8 cellular contexts compared by ENCODE assay signal in genomic region chr3:187368765-187369450, GRCh38. TPM values are rescaled to one million over a fixed set of nuclear protein-coding genes. Genes with fewer than 3 reads are reported as not detected.
DNase-seq lines count a peak whose midpoint lies in the region; ATAC-seq and TF ChIP-seq lines count a peak whose summit lies in the region.

No MANE protein-coding gene starts in this region.

- H3K27ac ChIP-seq in CD4-positive, CD25-positive, alpha-beta regulatory T cell (ENCODE audit: insufficient read depth, low read length, poor library complexity, severe bottlenecking), result peak overlapping the region; percentile 87

- no peak for TF ChIP-seq CTCF in fibroblast of the aortic adventitia (IDR thresholded peaks at IDR 0.05; ENCODE audit: insufficient read depth, low read length)

- H3K4me2 ChIP-seq in skeletal muscle satellite cell (ENCODE audit: low read length), result peak overlapping the region; percentile 86

- H3K27me3 Mint-ChIP-seq in CD4-positive, CD25-positive, alpha-beta regulatory T cell, result no peaks in the 10 kb centered on the region

- H3K4me3 Mint-ChIP-seq in CD4-positive, CD25-positive, alpha-beta regulatory T cell, result peak overlapping the region; percentile 92 to 100 (median 96)

- peaks cover 30% of the 10 kb centered on the region for H3K36me3 ChIP-seq in CD4-positive, CD25-positive, alpha-beta regulatory T cell (ENCODE audit: control insufficient read depth, insufficient read depth, low read length)
- no peaks in the 10 kb centered on the region for H3K36me3 ChIP-seq in skeletal muscle satellite cell (ENCODE audit: insufficient read depth, low read length)

- ATAC-seq in CD4-positive, CD25-positive, alpha-beta regulatory T cell (ENCODE audit: low read depth in 2 of 2), result peak in 1 of 2 donors; percentile 12
- peak; percentile 33 for ATAC-seq in GM21619 (IDR thresholded peaks at IDR 0.05; ENCODE audit: unreplicated experiment)
- ATAC-seq in HG02973 (IDR thresholded peaks at IDR 0.05; ENCODE audit: unreplicated experiment), result no peak

- H3K4me3 ChIP-seq in CD4-positive, CD25-positive, alpha-beta regulatory T cell (ENCODE audit: low read depth, low read length), result peak overlapping the region; percentile 88
- H3K4me3 ChIP-seq in fibroblast of the aortic adventitia (ENCODE audit: low read depth, low read length) (peak overlapping the region; percentile 65), skeletal muscle satellite cell (ENCODE audit: low read length) (peak overlapping the region; percentile 67)

- H3K9me3 Mint-ChIP-seq in CD4-positive, CD25-positive, alpha-beta regulatory T cell, result peaks cover 0 to 6% (median 2%) of the 10 kb centered on the region in 7 donors

- peak in 1 of 3 donors; percentile 25 for DNase-seq in CD4-positive, CD25-positive, alpha-beta regulatory T cell
- DNase-seq in RPMI8226 (peak; percentile 57), fibroblast of the aortic adventitia (ENCODE audit: low read depth) (peak; percentile 42), COLO668 (lab: John Stamatoyannopoulos, UW; ENCODE audit: unreplicated experiment) (no peak), NCI-H2029 (lab: John Stamatoyannopoulos, UW) (no peak)

- peak overlapping the region; percentile 88 to 100 (median 99) for H3K27ac Mint-ChIP-seq in CD4-positive, CD25-positive, alpha-beta regulatory T cell

- no peaks in the 10 kb centered on the region for H3K9me3 ChIP-seq in CD4-positive, CD25-positive, alpha-beta regulatory T cell (ENCODE audit: control insufficient read depth in 2 of 2, low read length in 2 of 2)
- H3K9me3 ChIP-seq in skeletal muscle satellite cell (replicated peaks; ENCODE audit: low read length), result no peaks in the 10 kb centered on the region

- peaks cover 29% of the 10 kb centered on the region for H3K4me1 ChIP-seq in CD4-positive, CD25-positive, alpha-beta regulatory T cell (ENCODE audit: control insufficient read depth, insufficient read depth, low read length, poor library complexity, severe bottlenecking)
- peaks cover 13% of the 10 kb centered on the region for H3K4me1 ChIP-seq in skeletal muscle satellite cell (ENCODE audit: control insufficient read depth, insufficient read depth, low read length)

- peaks cover 36% of the 10 kb centered on the region for H3K36me3 Mint-ChIP-seq in CD4-positive, CD25-positive, alpha-beta regulatory T cell

- peaks cover 18 to 49% (median 33%) of the 10 kb centered on the region in 4 donors for H3K4me1 Mint-ChIP-seq in CD4-positive, CD25-positive, alpha-beta regulatory T cell

- no peaks in the 10 kb centered on the region for H3K27me3 ChIP-seq in CD4-positive, CD25-positive, alpha-beta regulatory T cell (ENCODE audit: control insufficient read depth, insufficient read depth, low read length)
- no peaks in the 10 kb centered on the region for H3K27me3 ChIP-seq in skeletal muscle satellite cell (ENCODE audit: control insufficient read depth, insufficient read depth, low read length)

- H3K9ac ChIP-seq in skeletal muscle satellite cell (ENCODE audit: low read depth, low read length), result peak overlapping the region; percentile 81

RNA-seq across cellular contexts. Expression of gene RTP4, which starts 0.7 kb away (rescaled TPM):
- 4.6 TPM for total RNA-seq in CD4-positive, CD25-positive, alpha-beta regulatory T cell
- 10 to 100 TPM; 14.7 to 27.7 (median 21.2) TPM for polyA plus RNA-seq in CD4-positive, CD25-positive, alpha-beta regulatory T cell
- total RNA-seq in fibroblast of the aortic adventitia (ENCODE audit: low replicate concordance), result 2.8 and 2.9 TPM in 2 replicates
- total RNA-seq in skeletal muscle satellite cell (2012; rRNA removed), result 0.51 and 0.66 TPM in 2 replicates

Comparison
In these comparisons a context has a peak if more than half of its experiments do, and no peak if none do; other contexts are left out.
1. DNase-seq: peak in RPMI8226 (single experiment) and fibroblast of the aortic adventitia (single experiment); none in COLO668 (single experiment) and NCI-H2029 (single experiment).
2. Peak in every context shown above with its lines, with median percentiles within 50 percentile points of each other: H3K4me3 ChIP-seq.